In the genomic region with DNA sequence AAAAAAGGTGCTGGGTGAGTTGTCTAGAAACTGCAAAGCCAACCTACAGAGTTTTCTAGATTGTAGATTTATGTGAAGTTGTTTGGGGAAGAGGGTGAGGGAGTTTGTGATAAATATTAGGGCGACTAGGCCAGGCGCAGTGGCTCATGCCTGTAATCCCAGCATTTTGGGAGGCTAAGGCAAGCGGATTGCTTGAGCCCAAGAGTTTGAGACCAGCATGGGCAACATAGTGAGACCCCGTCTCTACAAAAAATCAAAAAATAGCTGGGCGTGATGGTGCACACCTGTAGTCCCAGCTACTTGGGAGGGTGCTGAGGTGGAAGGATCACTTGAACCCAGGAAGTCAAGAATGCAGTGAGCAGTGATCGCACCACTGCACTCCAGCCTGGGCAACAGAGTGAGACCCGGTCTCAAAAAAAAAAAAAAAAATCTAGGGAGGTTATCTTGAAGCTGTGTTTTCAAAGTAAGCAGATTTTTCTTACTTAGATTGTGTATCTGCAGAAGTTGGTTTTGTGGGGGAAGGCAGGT, we compare ENCODE assay signal across 1 cellular context.
TF ChIP-seq lines count a peak whose summit lies in the region.

No MANE protein-coding gene starts in this region.

TF ChIP-seq in HepG2, 621 proteins besides CTCF, POLR2A, EP300 and RAD21 (continued from another document):
- TF ChIP-seq, protein P1, sequence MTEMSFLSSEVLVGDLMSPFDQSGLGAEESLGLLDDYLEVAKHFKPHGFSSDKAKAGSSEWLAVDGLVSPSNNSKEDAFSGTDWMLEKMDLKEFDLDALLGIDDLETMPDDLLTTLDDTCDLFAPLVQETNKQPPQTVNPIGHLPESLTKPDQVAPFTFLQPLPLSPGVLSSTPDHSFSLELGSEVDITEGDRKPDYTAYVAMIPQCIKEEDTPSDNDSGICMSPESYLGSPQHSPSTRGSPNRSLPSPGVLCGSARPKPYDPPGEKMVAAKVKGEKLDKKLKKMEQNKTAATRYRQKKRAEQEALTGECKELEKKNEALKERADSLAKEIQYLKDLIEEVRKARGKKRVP (CRISPR knock-in tag; IDR thresholded peaks at IDR 0.05): peak in 1 of 2 experiments; percentile 6; a peak in 2 of 4 replicates
- TF ChIP-seq ZNF3 (CRISPR knock-in tag; IDR thresholded peaks at IDR 0.05) (0 out of 2 replicates have a peak, but pooled peaks have one; percentile 34), ZMYM2 (CRISPR knock-in tag; IDR thresholded peaks at IDR 0.05) (no peak), ZNF121 (CRISPR knock-in tag; IDR thresholded peaks at IDR 0.05) (peak; percentile 83), ZNF878 (CRISPR knock-in tag; IDR thresholded peaks at IDR 0.05) (0 out of 2 replicates have a peak, but pooled peaks have one; percentile 31), TMF1 (CRISPR knock-in tag; IDR thresholded peaks at IDR 0.05; ENCODE audit: low read depth) (no peak), ZNF468 (CRISPR knock-in tag; IDR thresholded peaks at IDR 0.05) (no peak), ZNF329 (CRISPR knock-in tag; IDR thresholded peaks at IDR 0.05; ENCODE audit: low read depth) (no peak), ZSCAN21 (CRISPR knock-in tag; IDR thresholded peaks at IDR 0.05; ENCODE audit: borderline replicate concordance) (no peak), BRD4 (CRISPR knock-in tag; IDR thresholded peaks at IDR 0.05) (no peak), IKZF4 (CRISPR knock-in tag; IDR thresholded peaks at IDR 0.05; ENCODE audit: borderline replicate concordance, low read depth, not compliant biosample characterization) (no peak)
- TF ChIP-seq, protein P2, sequence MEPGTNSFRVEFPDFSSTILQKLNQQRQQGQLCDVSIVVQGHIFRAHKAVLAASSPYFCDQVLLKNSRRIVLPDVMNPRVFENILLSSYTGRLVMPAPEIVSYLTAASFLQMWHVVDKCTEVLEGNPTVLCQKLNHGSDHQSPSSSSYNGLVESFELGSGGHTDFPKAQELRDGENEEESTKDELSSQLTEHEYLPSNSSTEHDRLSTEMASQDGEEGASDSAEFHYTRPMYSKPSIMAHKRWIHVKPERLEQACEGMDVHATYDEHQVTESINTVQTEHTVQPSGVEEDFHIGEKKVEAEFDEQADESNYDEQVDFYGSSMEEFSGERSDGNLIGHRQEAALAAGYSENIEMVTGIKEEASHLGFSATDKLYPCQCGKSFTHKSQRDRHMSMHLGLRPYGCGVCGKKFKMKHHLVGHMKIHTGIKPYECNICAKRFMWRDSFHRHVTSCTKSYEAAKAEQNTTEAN (CRISPR knock-in tag; conservative IDR thresholded peaks at IDR 0.05): no peak
- TF ChIP-seq, protein P3, sequence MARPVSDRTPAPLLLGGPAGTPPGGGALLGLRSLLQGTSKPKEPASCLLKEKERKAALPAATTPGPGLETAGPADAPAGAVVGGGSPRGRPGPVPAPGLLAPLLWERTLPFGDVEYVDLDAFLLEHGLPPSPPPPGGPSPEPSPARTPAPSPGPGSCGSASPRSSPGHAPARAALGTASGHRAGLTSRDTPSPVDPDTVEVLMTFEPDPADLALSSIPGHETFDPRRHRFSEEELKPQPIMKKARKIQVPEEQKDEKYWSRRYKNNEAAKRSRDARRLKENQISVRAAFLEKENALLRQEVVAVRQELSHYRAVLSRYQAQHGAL (CRISPR knock-in tag; IDR thresholded peaks at IDR 0.05; ENCODE audit: not compliant biosample characterization): no peak
